In the genomic region with DNA sequence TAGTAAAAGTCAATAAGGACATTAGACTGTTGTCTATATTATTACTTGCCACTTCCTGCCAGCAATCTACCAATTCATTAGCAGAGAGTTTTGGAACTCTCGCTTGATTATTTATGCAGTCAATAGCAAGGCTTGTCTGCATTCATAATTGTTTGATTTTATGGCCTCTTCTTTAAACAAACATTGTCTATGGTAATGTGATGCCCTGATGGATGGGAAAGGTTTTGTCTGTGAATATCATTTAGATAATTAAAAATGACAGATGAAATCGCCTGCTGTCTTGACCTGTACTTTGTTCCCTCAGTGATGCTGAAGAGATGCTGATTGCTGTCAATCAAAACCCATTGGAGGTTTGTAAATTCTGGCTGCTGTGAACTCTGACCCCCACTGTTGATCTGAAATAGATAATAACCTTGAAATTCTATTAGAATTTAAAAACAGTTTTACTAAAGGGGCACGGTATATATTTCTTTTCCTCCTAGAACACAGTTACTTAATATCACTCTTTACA, we compare ENCODE assay signal across 16 cellular contexts.
"Had no signal": no experiment of that assay in that cellular context is flagged by ENCODE, and none has a peak within 500 bp of the region (broad histone marks: within the 10 kb centered on the region; RNA-seq: fewer than 3 reads in every experiment).

No MANE protein-coding gene starts in this region.

- DNase-seq: activated CD4-positive, alpha-beta memory T cell treated with anti-CD3 and anti-CD28 coated beads, Interleukin-2, amount 10 ng/mL, durations not matched to agents 7 days and 5 days; activated CD4-positive, alpha-beta T cell treated with anti-CD3 and anti-CD28 coated beads for 48 hours; activated CD4-positive, CD25-positive, alpha-beta regulatory T cell; activated CD8-positive, alpha-beta memory T cell treated with anti-CD3 and anti-CD28 coated beads, Interleukin-2, amount 10 ng/mL, durations not matched to agents 7 days and 5 days; activated naive CD4-positive, alpha-beta T cell; activated naive CD8-positive, alpha-beta T cell treated with anti-CD3 and anti-CD28 coated beads for 36 hours; activated T-cell treated with anti-CD3 and anti-CD28 coated beads, Interleukin-2, amount 50 U/mL, for 1 hour; amniotic stem cell; effector memory CD8-positive, alpha-beta T cell; left lung; stimulated activated CD4-positive, alpha-beta T cell treated with anti-CD3 and anti-CD28 coated beads, Interleukin-12 subunit alpha, Interleukin-12 subunit beta, amount 100 ng/mL, for 4 hours; stimulated activated CD4-positive, alpha-beta T cell treated with anti-CD3 and anti-CD28 coated beads, Interleukin-2, amount 100 ng/mL, for 24 hours; stimulated activated naive CD4-positive, alpha-beta T cell treated with Interleukin-2 at 50 U/mL for 16 hours; T1000; thyroid gland had no signal

- ATAC-seq: activated CD8-positive, alpha-beta memory T cell treated with anti-CD3 and anti-CD28 coated beads, Interleukin-2, amount 10 ng/mL, durations not matched to agents 7 days and 5 days; activated T-helper 17 cell treated with anti-CD3 and anti-CD28 coated beads, Interleukin-2, amount 50 U/mL, for 72 hours; effector memory CD8-positive, alpha-beta T cell; left lung had no signal

- H3K4me1 ChIP-seq: left lung, thyroid gland had no signal

- H3K9me3 ChIP-seq: left lung, thyroid gland had no signal

- H3K27ac ChIP-seq: left lung, thyroid gland had no signal

- H3K27me3 ChIP-seq: left lung, thyroid gland had no signal

- H3K36me3 ChIP-seq: left lung, thyroid gland had no signal

- H3K4me3 ChIP-seq: left lung, thyroid gland had no signal
